ENCODE assay signal across 8 cellular contexts in the genomic region with DNA sequence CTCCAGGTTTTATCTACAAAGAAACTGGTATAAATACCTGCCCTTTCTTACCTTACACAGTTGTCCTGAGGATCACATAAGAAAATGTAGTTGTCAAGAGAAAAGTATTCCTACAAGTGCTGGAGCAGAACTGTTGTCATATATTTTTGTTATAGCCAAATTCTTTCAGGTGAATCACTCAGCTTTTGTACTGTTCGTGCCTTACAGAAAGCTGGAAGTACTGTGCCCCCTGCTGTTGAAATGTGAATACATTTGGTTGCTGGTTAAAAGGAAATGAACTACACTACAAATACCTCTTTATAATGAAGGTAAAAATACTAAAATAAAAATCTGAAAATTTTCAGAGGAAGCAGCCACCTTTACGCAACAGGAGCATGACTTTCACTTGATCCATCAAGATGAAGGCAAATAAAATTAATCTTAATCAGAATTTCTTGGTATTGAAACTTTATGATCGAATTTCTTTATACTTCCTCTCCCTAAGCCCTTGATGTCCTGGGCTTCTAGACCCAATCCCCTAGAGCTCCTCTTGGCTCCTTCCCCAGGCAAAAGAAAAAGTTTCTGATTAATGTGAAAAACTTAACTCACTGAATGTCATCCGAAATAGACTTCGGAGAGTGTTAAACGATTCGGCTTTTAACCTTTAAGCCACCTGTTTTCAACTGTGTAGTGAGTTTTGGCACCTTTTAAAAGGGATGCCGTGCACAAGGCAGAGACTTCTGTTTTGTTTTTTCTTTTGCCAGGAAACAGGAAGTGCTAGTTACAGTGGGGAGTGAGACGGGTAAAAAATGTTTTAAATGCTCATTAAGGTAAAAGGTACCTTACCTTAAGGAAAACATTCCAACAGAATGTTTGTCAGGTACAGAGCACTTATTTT. TPM values are rescaled to one million over a fixed set of nuclear protein-coding genes. Genes with fewer than 3 reads are reported as not detected.
DNase-seq lines count a peak whose midpoint lies in the region; ATAC-seq and TF ChIP-seq lines count a peak whose summit lies in the region.

No MANE protein-coding gene starts in this region.

- H3K4me3 ChIP-seq in hepatocyte = no peak overlapping the region
- H3K4me3 ChIP-seq in aorta (ENCODE audit: low read length in 2 of 2) = no peak overlapping the region

- no peak overlapping the region for H3K4me2 ChIP-seq in hepatocyte

- no peaks in the 10 kb centered on the region for H3K9me3 ChIP-seq in hepatocyte (ENCODE audit: low read depth)
- no peaks in the 10 kb centered on the region for H3K9me3 ChIP-seq in aorta (ENCODE audit: control insufficient read depth, low read length)

- intact Hi-C loops in aorta (cut with DNase I) = no loop called here

- peak; percentile 62 for TF ChIP-seq CTCF in hepatocyte (IDR thresholded peaks at IDR 0.05; ENCODE audit: poor library complexity)

- H3K27ac ChIP-seq in hepatocyte (no peak overlapping the region), aorta (ENCODE audit: low read depth in 1 of 2, low read length in 2 of 2) (no peak overlapping the region)

- H3K4me1 Mint-ChIP-seq in activated naive CD4-positive, alpha-beta T cell treated with anti-CD3 and anti-CD28 coated beads, Interleukin-2, amount 10 ng/mL, durations not matched to agents 7 days and 5 days = peaks cover 23% of the 10 kb centered on the region

- H3K79me2 ChIP-seq in hepatocyte = no peaks in the 10 kb centered on the region

- H3K36me3 ChIP-seq in hepatocyte (replicated peaks; ENCODE audit: insufficient read depth, low read depth) (no peaks in the 10 kb centered on the region), aorta (ENCODE audit: control insufficient read depth in 1 of 2, insufficient read depth in 2 of 2, low read length in 1 of 2) (no peaks in the 10 kb centered on the region)

- H2AFZ ChIP-seq in hepatocyte = no peak overlapping the region

- H3K9me2 ChIP-seq in hepatocyte (replicated peaks; ENCODE audit: insufficient read depth) = no peaks in the 10 kb centered on the region

- ATAC-seq in GM18519 (IDR thresholded peaks at IDR 0.05; ENCODE audit: low FRiP score, unreplicated experiment) (peak; percentile 63), HG02973 (IDR thresholded peaks at IDR 0.05; ENCODE audit: unreplicated experiment) (peak; percentile 75), aorta (ENCODE audit: low FRiP score) (no peak)
- peak; percentile 32 for ATAC-seq in stimulated activated naive CD8-positive, alpha-beta T cell treated with anti-CD3 and anti-CD28 coated beads, Interleukin-15, Interleukin-2, amounts not matched to agents 100 U/mL and 50 U/mL, for 24 hours

- H3K4me1 ChIP-seq in hepatocyte (ENCODE audit: insufficient read depth) = no peaks in the 10 kb centered on the region
- no peaks in the 10 kb centered on the region for H3K4me1 ChIP-seq in aorta (ENCODE audit: control insufficient read depth in 1 of 2, insufficient read depth in 2 of 2, low read length in 2 of 2)

- H3K27me3 Mint-ChIP-seq in activated naive CD4-positive, alpha-beta T cell treated with anti-CD3 and anti-CD28 coated beads, Interleukin-2, amount 10 ng/mL, durations not matched to agents 7 days and 5 days = no peaks in the 10 kb centered on the region

- WGBS in hepatocyte (ENCODE audit: low lambda C conversion rate, missing lambda C conversion rate) = 84% methylated on average over 9 of the region's 9 CpGs
- WGBS in aorta, 2 donors = 35 to 44% methylated on average over 9 of the region's 9 CpGs

- CTCF ChIA-PET in activated naive CD4-positive, alpha-beta T cell treated with anti-CD3 and anti-CD28 coated beads, Interleukin-2, amount 10 ng/mL, durations not matched to agents 7 days and 5 days (lab: Charles Lee) = interaction anchor here (1.0 to 2.8 kb wide), 12 partner anchors 10 to 210 kb away, joined by 3 to 26 read pairs (median 4); a partner anchor contains a TSS

- H3K9me3 Mint-ChIP-seq in activated naive CD4-positive, alpha-beta T cell treated with anti-CD3 and anti-CD28 coated beads, Interleukin-2, amount 10 ng/mL, durations not matched to agents 7 days and 5 days = no peaks in the 10 kb centered on the region

- peak overlapping the region; percentile 62 for H3K4me3 Mint-ChIP-seq in activated naive CD4-positive, alpha-beta T cell treated with anti-CD3 and anti-CD28 coated beads, Interleukin-2, amount 10 ng/mL, durations not matched to agents 7 days and 5 days

- H3K36me3 Mint-ChIP-seq in activated naive CD4-positive, alpha-beta T cell treated with anti-CD3 and anti-CD28 coated beads, Interleukin-2, amount 10 ng/mL, durations not matched to agents 7 days and 5 days = peaks cover 13% of the 10 kb centered on the region

- DNase-seq in COLO668 (lab: John Stamatoyannopoulos, UW; ENCODE audit: unreplicated experiment) = peak; percentile 36
- peak; percentile 17 for DNase-seq in NCI-H2227 treated with DMSO at 0.1 percent for 48 hours (lab: John Stamatoyannopoulos, UW)
- DNase-seq in activated naive CD4-positive, alpha-beta T cell treated with anti-CD3 and anti-CD28 coated beads, Interleukin-2, amount 10 ng/mL, durations not matched to agents 7 days and 5 days = peak; percentile 60
- peak; percentile 67 for DNase-seq in hepatocyte (ENCODE audit: low spot score)
- peak; percentile 20 for DNase-seq in stimulated activated naive CD8-positive, alpha-beta T cell treated with anti-CD3 and anti-CD28 coated beads, Interleukin-15, Interleukin-2, amounts not matched to agents 100 U/mL and 50 U/mL, for 24 hours
- no peak for DNase-seq in aorta

- H4K20me1 ChIP-seq in hepatocyte (ENCODE audit: insufficient read depth, poor library complexity, severe bottlenecking) = no peaks in the 10 kb centered on the region

- H3K27me3 ChIP-seq in hepatocyte (no peaks in the 10 kb centered on the region), aorta (ENCODE audit: control insufficient read depth in 1 of 2, insufficient read depth in 2 of 2, low read length in 1 of 2) (no peaks in the 10 kb centered on the region)

- peak overlapping the region; percentile 96 for H3K27ac Mint-ChIP-seq in activated naive CD4-positive, alpha-beta T cell treated with anti-CD3 and anti-CD28 coated beads, Interleukin-2, amount 10 ng/mL, durations not matched to agents 7 days and 5 days

RNA-seq across cellular contexts. Expression of a gene that starts 12.5 kb away (rescaled TPM):
- total RNA-seq in hepatocyte (20.9 and 21.1 TPM in 2 replicates), aorta (10 to 100 TPM in 1 of 2 donors, 1 to 10 TPM in 1; 9.9 to 13.3 TPM)
- polyA plus RNA-seq in hepatocyte (3.9 and 4.4 TPM in 2 replicates), aorta (1 to 10 TPM; 2.6 to 3.1 TPM)

RNA-seq across cellular contexts. Expression of a gene that starts 12.5 kb away (rescaled TPM):
- total RNA-seq in hepatocyte (39.6 and 40.0 TPM in 2 replicates), aorta (1 to 10 TPM; 5.8 to 6.5 TPM)
- polyA plus RNA-seq in hepatocyte (73.2 and 75.8 TPM in 2 replicates), aorta (10 to 100 TPM in 1 of 2 donors, 1 to 10 TPM in 1; 5.3 to 18.2 TPM)

RNA-seq across cellular contexts. Expression of a gene that starts 24.4 kb away (rescaled TPM):
- 0.07 TPM in 1 of 2 replicates, not detected in the other for total RNA-seq in hepatocyte
- not detected in 2 replicates for polyA plus RNA-seq in hepatocyte
- total RNA-seq in aorta = not detected
- not detected for polyA plus RNA-seq in aorta

Comparison
In these comparisons a context has a peak if more than half of its experiments do, and no peak if none do; other contexts are left out.
1. DNase-seq: peak in COLO668 (single experiment), NCI-H2227 treated with DMSO at 0.1 percent for 48 hours (single experiment), activated naive CD4-positive, alpha-beta T cell treated with anti-CD3 and anti-CD28 coated beads, Interleukin-2, amount 10 ng/mL, durations not matched to agents 7 days and 5 days (single experiment), hepatocyte (single experiment) and stimulated activated naive CD8-positive, alpha-beta T cell treated with anti-CD3 and anti-CD28 coated beads, Interleukin-15, Interleukin-2, amounts not matched to agents 100 U/mL and 50 U/mL, for 24 hours (single experiment); none in aorta (0 of 2).